In genomic region chr5:111282798-111283197, GRCh38 we compare ENCODE assay signal across 21 cellular contexts. TPM values are rescaled to one million over a fixed set of nuclear protein-coding genes. Genes with fewer than 3 reads are reported as not detected.
DNase-seq lines count a peak whose midpoint lies in the region; ATAC-seq and TF ChIP-seq lines count a peak whose summit lies in the region.
"Had no signal": no experiment of that assay in that cellular context is flagged by ENCODE, and none has a peak within 500 bp of the region (broad histone marks: within the 10 kb centered on the region; RNA-seq: fewer than 3 reads in every experiment).

No MANE protein-coding gene starts in this region.

- CTCF ChIA-PET in HEK293 (lab: Yijun Ruan, JAX): interaction anchor here (0.7 kb wide), 1 partner anchor 122 kb away, joined by 3 read pairs; no protein-coding TSS in a partner anchor

- no peak for TF ChIP-seq CTCF in HEK293 (tag by site-specific recombination; IDR thresholded peaks at IDR 0.05)
- TF ChIP-seq CTCF in progenitor cell of endocrine pancreas (IDR thresholded peaks at IDR 0.05; ENCODE audit: unreplicated experiment): no peak

- H3K36me3 Mint-ChIP-seq in activated naive CD8-positive, alpha-beta T cell: no peaks in the 10 kb centered on the region
- peaks cover 4% of the 10 kb centered on the region for H3K36me3 Mint-ChIP-seq in activated naive CD8-positive, alpha-beta T cell treated with anti-CD3 and anti-CD28 coated beads, Interleukin-2, amount 50 U/mL, for 24 hours (ENCODE audit: low read depth)
- H3K36me3 Mint-ChIP-seq in progenitor cell of endocrine pancreas (ENCODE audit: insufficient read depth): no peaks in the 10 kb centered on the region

- H3K27ac ChIP-seq in HEK293 (ENCODE audit: extremely low read depth, low read depth, low read length): no peak overlapping the region
- H3K27ac ChIP-seq: 22Rv1, BLaER1, C4-2B, GM23248 had no signal

- no peaks in the 10 kb centered on the region for H3K4me1 ChIP-seq in HEK293 (ENCODE audit: control insufficient read depth, insufficient read depth, low read length)
- H3K4me1 ChIP-seq: BLaER1 had no signal

- H3K27me3 Mint-ChIP-seq in activated naive CD8-positive, alpha-beta T cell: no peaks in the 10 kb centered on the region
- no peaks in the 10 kb centered on the region for H3K27me3 Mint-ChIP-seq in activated naive CD8-positive, alpha-beta T cell treated with anti-CD3 and anti-CD28 coated beads, Interleukin-2, amount 50 U/mL, for 24 hours
- no peaks in the 10 kb centered on the region for H3K27me3 Mint-ChIP-seq in progenitor cell of endocrine pancreas
- H3K27me3 Mint-ChIP-seq: B cell; CD4-positive, CD25-positive, alpha-beta regulatory T cell had no signal

- POLR2A ChIA-PET in HEK293 (lab: Yijun Ruan, JAX): no interaction called here

- no peak for ATAC-seq in activated naive CD8-positive, alpha-beta T cell treated with anti-CD3 and anti-CD28 coated beads, Interleukin-2, amount 50 U/mL, for 24 hours
- ATAC-seq in HG03108 (IDR thresholded peaks at IDR 0.05; ENCODE audit: unreplicated experiment) (no peak), HG02870 (IDR thresholded peaks at IDR 0.05; ENCODE audit: unreplicated experiment) (no peak)

- DNase-seq in activated naive CD8-positive, alpha-beta T cell treated with anti-CD3 and anti-CD28 coated beads, Interleukin-2, amount 50 U/mL, for 24 hours: no peak
- DNase-seq in progenitor cell of endocrine pancreas (ENCODE audit: low spot score, unreplicated experiment) (no peak), medulla oblongata (ENCODE audit: extremely low spot score) (no peak)
- DNase-seq: Calu3; CD4-positive, CD25-positive, alpha-beta regulatory T cell; COR-L47; DMS53; DMS79 treated with DMSO at 0.1 percent for 48 hours; GF-D8; GM23248; H7; HCEC 1CT had no signal

- no peaks in the 10 kb centered on the region for H3K36me3 ChIP-seq in HEK293 (ENCODE audit: control insufficient read depth in 2 of 2, insufficient read depth in 1 of 2, low read length in 2 of 2)
- H3K36me3 ChIP-seq: BLaER1 had no signal

- no peak overlapping the region for H3K4me3 Mint-ChIP-seq in activated naive CD8-positive, alpha-beta T cell
- H3K4me3 Mint-ChIP-seq in activated naive CD8-positive, alpha-beta T cell treated with anti-CD3 and anti-CD28 coated beads, Interleukin-2, amount 50 U/mL, for 24 hours: no peak overlapping the region
- H3K4me3 Mint-ChIP-seq in progenitor cell of endocrine pancreas (ENCODE audit: low read depth): no peak overlapping the region
- H3K4me3 Mint-ChIP-seq: B cell had no signal

- no peaks in the 10 kb centered on the region for H3K9me3 ChIP-seq in HEK293 (ENCODE audit: control insufficient read depth, insufficient read depth, low read depth, low read length)
- H3K9me3 ChIP-seq: BLaER1 had no signal

- H3K27ac Mint-ChIP-seq in activated naive CD8-positive, alpha-beta T cell: peak overlapping the region; percentile 5
- H3K27ac Mint-ChIP-seq in activated naive CD8-positive, alpha-beta T cell treated with anti-CD3 and anti-CD28 coated beads, Interleukin-2, amount 50 U/mL, for 24 hours: no peak overlapping the region
- H3K27ac Mint-ChIP-seq in progenitor cell of endocrine pancreas: peak overlapping the region; percentile 21
- H3K27ac Mint-ChIP-seq: B cell had no signal

- H3K4me3 ChIP-seq in HEK293 (ENCODE audit: low read depth, low read length): no peak overlapping the region
- H3K4me3 ChIP-seq: BLaER1, GM23248 had no signal

- no peaks in the 10 kb centered on the region for H3K9me3 Mint-ChIP-seq in activated naive CD8-positive, alpha-beta T cell (ENCODE audit: low read depth)
- H3K9me3 Mint-ChIP-seq in activated naive CD8-positive, alpha-beta T cell treated with anti-CD3 and anti-CD28 coated beads, Interleukin-2, amount 50 U/mL, for 24 hours: no peaks in the 10 kb centered on the region
- H3K9me3 Mint-ChIP-seq in progenitor cell of endocrine pancreas (ENCODE audit: low read depth): no peaks in the 10 kb centered on the region
- H3K9me3 Mint-ChIP-seq: CD4-positive, CD25-positive, alpha-beta regulatory T cell had no signal

- peaks cover 86% of the 10 kb centered on the region for H3K4me1 Mint-ChIP-seq in activated naive CD8-positive, alpha-beta T cell (ENCODE audit: low read depth)
- H3K4me1 Mint-ChIP-seq in activated naive CD8-positive, alpha-beta T cell treated with anti-CD3 and anti-CD28 coated beads, Interleukin-2, amount 50 U/mL, for 24 hours: peaks cover 59% of the 10 kb centered on the region
- H3K4me1 Mint-ChIP-seq in progenitor cell of endocrine pancreas (ENCODE audit: low read depth): no peaks in the 10 kb centered on the region
- H3K4me1 Mint-ChIP-seq: B cell had no signal

TF ChIP-seq in HEK293, 187 proteins besides CTCF, POLR2A, EP300 and RAD21:
- no peak for TF ChIP-seq GLIS1 (tag by site-specific recombination; IDR thresholded peaks at IDR 0.05)
- peak; percentile 88 for TF ChIP-seq SCRT1 (tag by site-specific recombination; IDR thresholded peaks at IDR 0.05; ENCODE audit: borderline replicate concordance)
- peak; percentile 83 for TF ChIP-seq SCRT2 (tag by site-specific recombination; IDR thresholded peaks at IDR 0.05)
- no peak for TF ChIP-seq TRIM28 (IDR thresholded peaks at IDR 0.05; ENCODE audit: borderline replicate concordance, low read length)

RNA-seq across cellular contexts. Expression of gene CAMK4, which starts 58.6 kb away (rescaled TPM):
- total RNA-seq in progenitor cell of endocrine pancreas: 2.1 and 2.3 TPM in 2 replicates
- total RNA-seq: G401 had no signal
